In the genomic region with DNA sequence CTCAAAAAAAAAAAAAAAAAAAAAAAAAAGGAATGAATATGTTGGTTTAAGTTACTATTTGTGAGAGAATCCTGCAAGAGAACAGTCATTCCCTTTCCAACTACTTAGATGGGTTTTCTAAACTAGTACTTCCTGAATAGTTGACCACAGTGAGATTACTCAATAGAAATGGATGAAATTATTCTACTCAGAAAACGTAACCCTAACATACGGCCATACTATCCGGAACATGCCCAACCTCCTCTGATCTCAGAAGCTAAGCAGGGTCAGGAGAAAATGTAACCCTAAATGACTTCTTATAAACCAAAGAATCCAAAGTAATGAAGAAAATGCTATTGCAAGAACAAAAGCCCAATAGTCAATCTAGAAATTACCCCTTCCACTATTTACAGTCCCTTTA, we compare ENCODE assay signal across 14 cellular contexts. TPM values are rescaled to one million over a fixed set of nuclear protein-coding genes. Genes with fewer than 3 reads are reported as not detected.
DNase-seq lines count a peak whose midpoint lies in the region; ATAC-seq lines count a peak whose summit lies in the region.
"Had no signal": no experiment of that assay in that cellular context is flagged by ENCODE, and none has a peak within 500 bp of the region (broad histone marks: within the 10 kb centered on the region; RNA-seq: fewer than 3 reads in every experiment).

No MANE protein-coding gene starts in this region.

- peak; percentile 12 for DNase-seq in ELR (ENCODE audit: low read depth)
- no peak for DNase-seq in activated T-helper 1 cell treated with anti-CD3 and anti-CD28 coated beads, Interleukin-12 subunit alpha, Interleukin-12 subunit beta, Interleukin-2, Interleukin-4 antibody, amounts not matched to agents 30 ng/mL and 10 ng/mL and 1 ng/mL, durations not matched to agents 14 hours and 24 hours and 36 hours (ENCODE audit: low spot score)
- peak; percentile 68 for DNase-seq in iris pigment epithelial cell (ENCODE audit: low read depth)
- DNase-seq in NCI-H446 treated with DMSO at 0.1 percent for 48 hours (lab: John Stamatoyannopoulos, UW), result no peak
- no peak for DNase-seq in epidermal melanocyte (ENCODE audit: insufficient read length, low spot score)
- DNase-seq in NCI-H2029 treated with DMSO at 0.1 percent for 48 hours (lab: John Stamatoyannopoulos, UW), result no peak
- DNase-seq: amniotic stem cell; COR-L47; NCI-H1436; PC-9; stimulated activated CD4-positive, alpha-beta T cell treated with anti-CD3 and anti-CD28 coated beads, Interleukin-15, amount 100 ng/mL, for 24 hours had no signal

- no peaks in the 10 kb centered on the region for H3K27me3 ChIP-seq in ACC112 (ENCODE audit: insufficient read depth, low read length)

- intact Hi-C loops in activated T-helper 1 cell treated with anti-CD3 and anti-CD28 coated beads, Interleukin-12 subunit alpha, Interleukin-12 subunit beta, Interleukin-2, Interleukin-4 antibody, amounts not matched to agents 30 ng/mL and 10 ng/mL and 1 ng/mL, durations not matched to agents 14 hours and 24 hours and 36 hours (cut with micrococcal nuclease), result loop anchor here (1.0 kb wide), 2 partner anchors 39 to 479 kb away; a partner anchor contains a TSS

- peak overlapping the region; percentile 81 for H3K4me3 ChIP-seq in ACC112 (ENCODE audit: low read depth, low read length)
- H3K4me3 ChIP-seq: PC-9 had no signal

- H3K27me3 Mint-ChIP-seq in activated T-helper 1 cell treated with anti-CD3 and anti-CD28 coated beads, Interleukin-12 subunit alpha, Interleukin-12 subunit beta, Interleukin-2, Interleukin-4 antibody, amounts not matched to agents 30 ng/mL and 10 ng/mL and 1 ng/mL, durations not matched to agents 14 hours and 24 hours and 36 hours (ENCODE audit: insufficient read depth), result no peaks in the 10 kb centered on the region

- no peak overlapping the region for H3K27ac ChIP-seq in ACC112 (ENCODE audit: low read depth, low read length)
- H3K27ac ChIP-seq: epithelial cell of prostate, PC-9 had no signal

- H2AFZ ChIP-seq in ACC112 (ENCODE audit: low read length, unreplicated experiment), result no peak overlapping the region
- H2AFZ ChIP-seq: PC-9 had no signal

- H3K79me2 ChIP-seq in ACC112 (ENCODE audit: control insufficient read depth, insufficient read depth, low read length, unreplicated experiment), result peaks cover 79% of the 10 kb centered on the region

- no peaks in the 10 kb centered on the region for H3K9me3 Mint-ChIP-seq in activated T-helper 1 cell treated with anti-CD3 and anti-CD28 coated beads, Interleukin-12 subunit alpha, Interleukin-12 subunit beta, Interleukin-2, Interleukin-4 antibody, amounts not matched to agents 30 ng/mL and 10 ng/mL and 1 ng/mL, durations not matched to agents 14 hours and 24 hours and 36 hours

- no peak for ATAC-seq in activated CD4-positive, CD25-positive, alpha-beta regulatory T cell treated with anti-CD3 and anti-CD28 coated beads, Interleukin-2, amount 50 U/mL, for 24 hours

- peaks cover 20% of the 10 kb centered on the region for H3K36me3 ChIP-seq in ACC112 (ENCODE audit: insufficient read depth, low read length)

- H3K4me3 Mint-ChIP-seq in activated T-helper 1 cell treated with anti-CD3 and anti-CD28 coated beads, Interleukin-12 subunit alpha, Interleukin-12 subunit beta, Interleukin-2, Interleukin-4 antibody, amounts not matched to agents 30 ng/mL and 10 ng/mL and 1 ng/mL, durations not matched to agents 14 hours and 24 hours and 36 hours, result peak overlapping the region; percentile 81

- H3K4me1 ChIP-seq in ACC112 (ENCODE audit: control insufficient read depth, insufficient read depth, low read length, unreplicated experiment), result peaks cover 33% of the 10 kb centered on the region

- H3K27ac Mint-ChIP-seq in activated T-helper 1 cell treated with anti-CD3 and anti-CD28 coated beads, Interleukin-12 subunit alpha, Interleukin-12 subunit beta, Interleukin-2, Interleukin-4 antibody, amounts not matched to agents 30 ng/mL and 10 ng/mL and 1 ng/mL, durations not matched to agents 14 hours and 24 hours and 36 hours, result peak overlapping the region; percentile 85

- H3K36me3 Mint-ChIP-seq in activated T-helper 1 cell treated with anti-CD3 and anti-CD28 coated beads, Interleukin-12 subunit alpha, Interleukin-12 subunit beta, Interleukin-2, Interleukin-4 antibody, amounts not matched to agents 30 ng/mL and 10 ng/mL and 1 ng/mL, durations not matched to agents 14 hours and 24 hours and 36 hours (ENCODE audit: low read depth), result peaks cover 46% of the 10 kb centered on the region

- H3K4me1 Mint-ChIP-seq in activated T-helper 1 cell treated with anti-CD3 and anti-CD28 coated beads, Interleukin-12 subunit alpha, Interleukin-12 subunit beta, Interleukin-2, Interleukin-4 antibody, amounts not matched to agents 30 ng/mL and 10 ng/mL and 1 ng/mL, durations not matched to agents 14 hours and 24 hours and 36 hours (ENCODE audit: low read depth), result peaks cover 48% of the 10 kb centered on the region

RNA-seq across cellular contexts. Expression of a gene that starts 4.3 kb away (rescaled TPM):
- 65.3 and 66.4 TPM in 2 replicates for total RNA-seq in activated T-helper 1 cell treated with anti-CD3 and anti-CD28 coated beads, Interleukin-12 subunit alpha, Interleukin-12 subunit beta, Interleukin-2, Interleukin-4 antibody, amounts not matched to agents 30 ng/mL and 10 ng/mL and 1 ng/mL, durations not matched to agents 14 hours and 24 hours and 36 hours

RNA-seq across cellular contexts. Expression of a gene that starts 38.7 kb away (rescaled TPM):
- total RNA-seq in activated T-helper 1 cell treated with anti-CD3 and anti-CD28 coated beads, Interleukin-12 subunit alpha, Interleukin-12 subunit beta, Interleukin-2, Interleukin-4 antibody, amounts not matched to agents 30 ng/mL and 10 ng/mL and 1 ng/mL, durations not matched to agents 14 hours and 24 hours and 36 hours, result 67.2 and 67.7 TPM in 2 replicates

Comparison
In these comparisons a context has a peak if more than half of its experiments do, and no peak if none do; other contexts are left out.
1. DNase-seq: peak in ELR (single experiment) and iris pigment epithelial cell (single experiment); none in activated T-helper 1 cell treated with anti-CD3 and anti-CD28 coated beads, Interleukin-12 subunit alpha, Interleukin-12 subunit beta, Interleukin-2, Interleukin-4 antibody, amounts not matched to agents 30 ng/mL and 10 ng/mL and 1 ng/mL, durations not matched to agents 14 hours and 24 hours and 36 hours (single experiment), NCI-H446 treated with DMSO at 0.1 percent for 48 hours (single experiment), epidermal melanocyte (single experiment) and NCI-H2029 treated with DMSO at 0.1 percent for 48 hours (single experiment).